10 cellular contexts compared by ENCODE assay signal in genomic region chr1:35555212-35555584, GRCh38. TPM values are rescaled to one million over a fixed set of nuclear protein-coding genes. Genes with fewer than 3 reads are reported as not detected.
DNase-seq lines count a peak whose midpoint lies in the region; ATAC-seq and TF ChIP-seq lines count a peak whose summit lies in the region.
"Had no signal": no experiment of that assay in that cellular context is flagged by ENCODE, and none has a peak within 500 bp of the region (broad histone marks: within the 10 kb centered on the region; RNA-seq: fewer than 3 reads in every experiment).

No MANE protein-coding gene starts in this region.

- TF ChIP-seq CTCF in DND-41 (IDR thresholded peaks at IDR 0.05; ENCODE audit: borderline replicate concordance, extremely low read depth, low read length, poor library complexity, severe bottlenecking) (no peak), OCI-LY1 (IDR thresholded peaks at IDR 0.05; ENCODE audit: low read length) (no peak), neural progenitor cell (IDR thresholded peaks at IDR 0.05) (no peak)

- no peak overlapping the region for H3K27ac Mint-ChIP-seq in neural progenitor cell
- H3K27ac Mint-ChIP-seq: stimulated activated naive B cell treated with anti-CD40 and anti-IgM and Interleukin-4, amounts not matched to agents 10 μg/mL and 1 μg/mL and 100 μg/mL, for 72 hours had no signal

- H2AFZ ChIP-seq in DND-41 (ENCODE audit: low read depth, low read length) (no peak overlapping the region), OCI-LY1 (ENCODE audit: low read length) (no peak overlapping the region), neural progenitor cell (replicated peaks) (no peak overlapping the region)

- no peaks in the 10 kb centered on the region for H3K9me2 ChIP-seq in OCI-LY1 (ENCODE audit: low read depth, low read length)

- H3K4me1 Mint-ChIP-seq in neural progenitor cell = peaks cover 33% of the 10 kb centered on the region

- no peaks in the 10 kb centered on the region for H4K20me1 ChIP-seq in DND-41 (ENCODE audit: insufficient read depth, low read length)
- H4K20me1 ChIP-seq in OCI-LY1 (ENCODE audit: insufficient read depth, low read length) = no peaks in the 10 kb centered on the region
- peaks cover 48% of the 10 kb centered on the region for H4K20me1 ChIP-seq in neural progenitor cell (ENCODE audit: low read depth)

- H3K4me3 Mint-ChIP-seq in neural progenitor cell = peak overlapping the region; percentile 11

- peaks cover 16% of the 10 kb centered on the region for H3K36me3 Mint-ChIP-seq in neural progenitor cell

- no peak overlapping the region for H3K27ac ChIP-seq in DND-41 (ENCODE audit: low read length)
- no peak overlapping the region for H3K27ac ChIP-seq in OCI-LY1 (ENCODE audit: low read depth, low read length, poor library complexity, severe bottlenecking)
- H3K27ac ChIP-seq in esophagus (ENCODE audit: low read depth in 2 of 2, low read length in 1 of 2) = peak overlapping the region; percentile 69 to 88
- no peak overlapping the region for H3K27ac ChIP-seq in neural progenitor cell

- WGBS in esophagus, 2 donors = 49 to 55% methylated on average over 4 of the region's 4 CpGs

- H3K36me3 ChIP-seq in DND-41 (ENCODE audit: insufficient read depth, low read length) (peaks cover 30% of the 10 kb centered on the region), OCI-LY1 (ENCODE audit: insufficient read depth, low read length) (peaks cover 27% of the 10 kb centered on the region), esophagus (ENCODE audit: control insufficient read depth in 2 of 2, insufficient read depth in 2 of 2, low read length in 1 of 2) (peaks cover 0 to 2% of the 10 kb centered on the region in 2 donors), neural progenitor cell (peaks cover 8% of the 10 kb centered on the region)

- no peaks in the 10 kb centered on the region for H3K9me3 Mint-ChIP-seq in neural progenitor cell
- H3K9me3 Mint-ChIP-seq: stimulated activated naive B cell treated with anti-CD40 and anti-IgM and Interleukin-4, amounts not matched to agents 10 μg/mL and 1 μg/mL and 100 μg/mL, for 72 hours had no signal

- ATAC-seq in DND-41 (ENCODE audit: insufficient read depth, low read depth) (no peak), GM21447 (IDR thresholded peaks at IDR 0.05; ENCODE audit: unreplicated experiment) (no peak)
- ATAC-seq: sciatic nerve; stimulated activated naive B cell treated with anti-CD40 and anti-IgM and Interleukin-4, amounts not matched to agents 10 μg/mL and 1 μg/mL and 100 μg/mL, for 72 hours had no signal

- H3K27me3 ChIP-seq in DND-41 (ENCODE audit: insufficient read depth, low read length, poor library complexity) = no peaks in the 10 kb centered on the region
- H3K27me3 ChIP-seq in OCI-LY1 (ENCODE audit: insufficient read depth, low read length) = no peaks in the 10 kb centered on the region
- H3K27me3 ChIP-seq in esophagus (ENCODE audit: control insufficient read depth in 1 of 2, insufficient read depth in 2 of 2, low read length in 2 of 2) = no peaks in the 10 kb centered on the region
- H3K27me3 ChIP-seq in neural progenitor cell = no peaks in the 10 kb centered on the region

- H3K79me2 ChIP-seq in DND-41 (ENCODE audit: insufficient read depth, low read length) (peaks cover 35% of the 10 kb centered on the region), OCI-LY1 (ENCODE audit: insufficient read depth, low read length) (no peaks in the 10 kb centered on the region; the same call in 1 of the 2 replicates), neural progenitor cell (ENCODE audit: low read depth) (peaks cover 60% of the 10 kb centered on the region)

- H3K27me3 Mint-ChIP-seq in neural progenitor cell (ENCODE audit: insufficient read depth, low read depth) = peaks cover 3% of the 10 kb centered on the region
- H3K27me3 Mint-ChIP-seq: stimulated activated naive B cell treated with anti-CD40 and anti-IgM and Interleukin-4, amounts not matched to agents 10 μg/mL and 1 μg/mL and 100 μg/mL, for 72 hours had no signal

- H3F3A ChIP-seq in OCI-LY1 (ENCODE audit: insufficient read depth, low read length) (peaks cover 6% of the 10 kb centered on the region; the same call in 1 of the 2 replicates), neural progenitor cell (ENCODE audit: low read depth) (peaks cover 32% of the 10 kb centered on the region)

- H3K4me1 ChIP-seq in DND-41 (ENCODE audit: insufficient read depth, low read length) = peaks cover 34% of the 10 kb centered on the region
- peaks cover 39% of the 10 kb centered on the region for H3K4me1 ChIP-seq in OCI-LY1 (ENCODE audit: insufficient read depth, low read length, severe bottlenecking)
- H3K4me1 ChIP-seq in esophagus (ENCODE audit: control insufficient read depth in 2 of 2, insufficient read depth in 2 of 2, low read length in 1 of 2) = peaks cover 1 to 3% of the 10 kb centered on the region in 2 donors
- peaks cover 26% of the 10 kb centered on the region for H3K4me1 ChIP-seq in neural progenitor cell

- H3K4me3 ChIP-seq in DND-41 (ENCODE audit: low read depth in 1 of 2, low read length in 2 of 2) (no peak overlapping the region), OCI-LY1 (ENCODE audit: low read depth, low read length, poor library complexity, severe bottlenecking) (peak overlapping the region; percentile 88), esophagus (ENCODE audit: low read depth in 1 of 2, low read length in 2 of 2) (no peak overlapping the region), neural progenitor cell (peak overlapping the region; percentile 97)

- H3K9ac ChIP-seq in DND-41 (ENCODE audit: low read depth, low read length) (no peak overlapping the region), OCI-LY1 (ENCODE audit: low read length) (no peak overlapping the region), neural progenitor cell (peak overlapping the region; percentile 4)

- DNase-seq in DND-41 (no peak), neural progenitor cell (ENCODE audit: low spot score) (no peak), NCI-H82 (lab: John Stamatoyannopoulos, UW) (no peak)
- no peak for DNase-seq in stimulated activated CD4-positive, alpha-beta T cell treated with anti-CD3 and anti-CD28 coated beads, Interleukin-15, amount 100 ng/mL, for 24 hours
- DNase-seq: activated CD4-positive, alpha-beta T cell treated with anti-CD3 and anti-CD28 coated beads, Interleukin-2, amount 50 U/mL, for 48 hours; stimulated activated naive B cell treated with anti-CD40 and anti-IgM and Interleukin-4, amounts not matched to agents 10 μg/mL and 1 μg/mL and 100 μg/mL, for 72 hours had no signal

- H3K4me2 ChIP-seq in DND-41 (ENCODE audit: insufficient read depth, low read length) (peak overlapping the region; percentile 100; the same call in 1 of the 2 replicates), OCI-LY1 (ENCODE audit: low read length) (peak overlapping the region; percentile 93; the same call in 1 of the 2 replicates), neural progenitor cell (peak overlapping the region; percentile 98)

- no peaks in the 10 kb centered on the region for H3K9me3 ChIP-seq in DND-41 (ENCODE audit: insufficient read depth, low read length, severe bottlenecking)
- H3K9me3 ChIP-seq in OCI-LY1 (ENCODE audit: low read length) = no peaks in the 10 kb centered on the region
- no peaks in the 10 kb centered on the region for H3K9me3 ChIP-seq in esophagus (ENCODE audit: control insufficient read depth in 2 of 2, insufficient read depth in 1 of 2, low read depth in 1 of 2, low read length in 1 of 2)
- H3K9me3 ChIP-seq in neural progenitor cell (ENCODE audit: low read depth) = no peaks in the 10 kb centered on the region

RNA-seq across cellular contexts. Expression of gene KIAA0319L, which starts 2.0 kb away (rescaled TPM):
- 10 to 100 TPM; 12.8 to 16.7 TPM for polyA plus RNA-seq in esophagus
- total RNA-seq in neural progenitor cell (ENCODE audit: low replicate concordance) = 58.2 and 58.3 TPM in 2 replicates

RNA-seq across cellular contexts. Expression of gene NCDN, which starts 2.4 kb away (rescaled TPM):
- 1 to 10 TPM; 4.6 to 8.3 TPM for polyA plus RNA-seq in esophagus
- 5.8 and 19.2 TPM in 2 replicates for total RNA-seq in neural progenitor cell (ENCODE audit: low replicate concordance)

RNA-seq across cellular contexts. Expression of gene TFAP2E, which starts 17.9 kb away (rescaled TPM):
- polyA plus RNA-seq in esophagus = 1 to 10 TPM in 1 of 2 donors, under 1 TPM in 1; 0.87 to 1.0 TPM
- total RNA-seq in neural progenitor cell (ENCODE audit: low replicate concordance) = not detected in 2 replicates

Comparison
In these comparisons a context has a peak if more than half of its experiments do, and no peak if none do; other contexts are left out.
1. H3K27ac ChIP-seq: peak in esophagus (2 of 2); none in DND-41 (single experiment), OCI-LY1 (single experiment) and neural progenitor cell (single experiment).
2. H3K4me3 ChIP-seq: peak in OCI-LY1 (single experiment) and neural progenitor cell (single experiment); none in DND-41 (0 of 2) and esophagus (0 of 2).
3. Peak in every context shown above with its lines, with median percentiles within 50 percentile points of each other: H3K4me2 ChIP-seq.